Comparison of ENCODE assay signal across 17 cellular contexts in the genomic region with DNA sequence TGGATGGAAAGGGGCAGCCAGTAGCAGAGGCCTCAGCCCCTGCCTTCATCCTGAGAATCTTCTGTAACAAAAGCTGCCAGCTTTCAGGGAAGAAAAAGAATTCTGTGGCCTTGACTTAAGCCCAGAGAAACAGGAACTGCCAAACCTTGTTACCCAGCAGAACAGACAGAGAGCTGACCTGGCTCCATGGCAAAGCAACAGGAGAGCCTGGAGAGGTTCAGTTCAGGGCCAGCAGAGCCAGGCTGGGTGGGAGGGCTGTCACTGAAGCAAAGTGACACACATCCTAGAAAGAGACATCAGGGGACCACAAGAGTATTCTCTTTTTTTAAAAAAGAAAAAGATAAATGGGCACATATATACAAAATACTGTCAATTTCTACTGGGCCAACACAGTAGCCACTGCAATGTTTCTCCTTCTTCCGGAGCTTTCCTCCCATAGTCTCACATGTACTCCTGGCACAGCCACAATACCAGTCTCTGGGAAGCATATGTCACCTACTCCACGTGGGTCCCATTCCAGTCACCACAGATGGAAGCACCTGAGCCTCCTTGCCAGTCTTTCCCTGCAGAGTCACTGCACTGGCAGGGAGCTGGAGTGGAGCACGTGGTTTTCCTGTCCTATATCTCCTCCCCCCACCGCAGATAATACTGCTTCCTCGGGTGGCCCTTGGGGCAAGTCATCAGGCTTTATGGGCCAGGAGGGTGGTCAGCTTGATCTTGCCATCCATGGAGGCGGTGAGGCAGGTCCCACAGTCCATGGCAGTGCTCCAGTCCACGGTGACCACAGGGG. TPM values are rescaled to one million over a fixed set of nuclear protein-coding genes. Genes with fewer than 3 reads are reported as not detected.
DNase-seq lines count a peak whose midpoint lies in the region; ATAC-seq and TF ChIP-seq lines count a peak whose summit lies in the region.
"Had no signal": no experiment of that assay in that cellular context is flagged by ENCODE, and none has a peak within 500 bp of the region (broad histone marks: within the 10 kb centered on the region; RNA-seq: fewer than 3 reads in every experiment).

No MANE protein-coding gene starts in this region.

- TF ChIP-seq CTCF in GM12864 (IDR thresholded peaks at IDR 0.05; ENCODE audit: low read depth, low read length, missing control alignments) = no peak

- no peak for DNase-seq in activated CD4-positive, alpha-beta T cell treated with anti-CD3 and anti-CD28 coated beads, Interleukin-2, amount 10 ng/mL, durations not matched to agents 24 days and 14 days
- DNase-seq in activated CD4-positive, alpha-beta T cell treated with anti-CD3 and anti-CD28 coated beads for 1 hour = no peak
- DNase-seq in GM12864 (ENCODE audit: low read depth) (no peak), mesenteric fat pad (ENCODE audit: low spot score) (peak; percentile 82), SIG-M5 treated with dmso at 0.1 percent for 504 hours (lab: John Stamatoyannopoulos, UW; ENCODE audit: unreplicated experiment) (no peak), DMS79 treated with DMSO at 0.1 percent for 48 hours (lab: John Stamatoyannopoulos, UW) (no peak)
- DNase-seq in activated CD8-positive, alpha-beta T cell treated with anti-CD3 and anti-CD28 coated beads, Interleukin-2, amount 10 ng/mL, durations not matched to agents 7 days and 5 days = no peak
- DNase-seq in stimulated activated CD4-positive, alpha-beta T cell treated with anti-CD3 and anti-CD28 coated beads, Interleukin-12 subunit alpha, Interleukin-12 subunit beta, amount 100 ng/mL, for 4 hours = no peak
- DNase-seq: EL, MG63, NCI-H1092 treated with DMSO at 0.1 percent for 48 hours, NCI-H1694, NCI-H2107, NCI-H748 treated with DMSO at 0.1 percent for 48 hours, Right ventricle myocardium superior had no signal

- H3K9me3 Mint-ChIP-seq in activated CD4-positive, alpha-beta T cell treated with anti-CD3 and anti-CD28 coated beads, Interleukin-2, amount 10 ng/mL, durations not matched to agents 24 days and 14 days = peaks cover 6% of the 10 kb centered on the region
- H3K9me3 Mint-ChIP-seq in activated CD8-positive, alpha-beta T cell treated with anti-CD3 and anti-CD28 coated beads, Interleukin-2, amount 10 ng/mL, durations not matched to agents 7 days and 5 days (ENCODE audit: insufficient read depth) = peaks cover 24% of the 10 kb centered on the region

- no peak overlapping the region for H3K4me3 Mint-ChIP-seq in activated CD4-positive, alpha-beta T cell treated with anti-CD3 and anti-CD28 coated beads, Interleukin-2, amount 10 ng/mL, durations not matched to agents 24 days and 14 days
- no peak overlapping the region for H3K4me3 Mint-ChIP-seq in activated CD8-positive, alpha-beta T cell treated with anti-CD3 and anti-CD28 coated beads, Interleukin-2, amount 10 ng/mL, durations not matched to agents 7 days and 5 days

- peaks cover 64% of the 10 kb centered on the region for H3K36me3 Mint-ChIP-seq in activated CD4-positive, alpha-beta T cell treated with anti-CD3 and anti-CD28 coated beads, Interleukin-2, amount 10 ng/mL, durations not matched to agents 24 days and 14 days (ENCODE audit: low read depth)
- peaks cover 55% of the 10 kb centered on the region for H3K36me3 Mint-ChIP-seq in activated CD8-positive, alpha-beta T cell treated with anti-CD3 and anti-CD28 coated beads, Interleukin-2, amount 10 ng/mL, durations not matched to agents 7 days and 5 days (ENCODE audit: low read depth)

- H3K27me3 Mint-ChIP-seq in activated CD4-positive, alpha-beta T cell treated with anti-CD3 and anti-CD28 coated beads, Interleukin-2, amount 10 ng/mL, durations not matched to agents 24 days and 14 days = no peaks in the 10 kb centered on the region
- H3K27me3 Mint-ChIP-seq in activated CD8-positive, alpha-beta T cell treated with anti-CD3 and anti-CD28 coated beads, Interleukin-2, amount 10 ng/mL, durations not matched to agents 7 days and 5 days (ENCODE audit: low read depth) = no peaks in the 10 kb centered on the region

- POLR2A ChIA-PET in activated CD8-positive, alpha-beta T cell treated with anti-CD3 and anti-CD28 coated beads, Interleukin-2, amount 10 ng/mL, durations not matched to agents 7 days and 5 days (lab: Charles Lee) = no interaction called here

- intact Hi-C loops in activated CD4-positive, alpha-beta T cell treated with anti-CD3 and anti-CD28 coated beads, Interleukin-2, amount 10 ng/mL, durations not matched to agents 24 days and 14 days (cut with micrococcal nuclease) = no loop called here

- ATAC-seq in activated CD8-positive, alpha-beta T cell treated with anti-CD3 and anti-CD28 coated beads, Interleukin-2, amount 10 ng/mL, durations not matched to agents 7 days and 5 days = no peak
- ATAC-seq: HCT116, Panc1 had no signal

- H3K4me3 ChIP-seq in GM12864 (ENCODE audit: low read depth, low read length) = peak overlapping the region; percentile 15
- H3K4me3 ChIP-seq: MG63 had no signal

- CTCF ChIA-PET in activated CD8-positive, alpha-beta T cell treated with anti-CD3 and anti-CD28 coated beads, Interleukin-2, amount 10 ng/mL, durations not matched to agents 7 days and 5 days (lab: Charles Lee) = interaction anchor here (0.9 kb wide), 1 partner anchor 38 kb away, joined by 3 read pairs; no protein-coding TSS in a partner anchor

- H3K27ac Mint-ChIP-seq in activated CD4-positive, alpha-beta T cell treated with anti-CD3 and anti-CD28 coated beads, Interleukin-2, amount 10 ng/mL, durations not matched to agents 24 days and 14 days = peak overlapping the region; percentile 15
- H3K27ac Mint-ChIP-seq in activated CD8-positive, alpha-beta T cell treated with anti-CD3 and anti-CD28 coated beads, Interleukin-2, amount 10 ng/mL, durations not matched to agents 7 days and 5 days = peak overlapping the region; percentile 20

- H3K4me1 Mint-ChIP-seq in activated CD4-positive, alpha-beta T cell treated with anti-CD3 and anti-CD28 coated beads, Interleukin-2, amount 10 ng/mL, durations not matched to agents 24 days and 14 days = peaks cover 5% of the 10 kb centered on the region
- H3K4me1 Mint-ChIP-seq in activated CD8-positive, alpha-beta T cell treated with anti-CD3 and anti-CD28 coated beads, Interleukin-2, amount 10 ng/mL, durations not matched to agents 7 days and 5 days (ENCODE audit: low read depth) = no peaks in the 10 kb centered on the region

RNA-seq across cellular contexts. Expression of a gene that starts 15.2 kb away (rescaled TPM):
- total RNA-seq in activated CD4-positive, alpha-beta T cell treated with anti-CD3 and anti-CD28 coated beads, Interleukin-2, amount 10 ng/mL, durations not matched to agents 24 days and 14 days = 52.8 and 55.1 TPM in 2 replicates
- total RNA-seq in activated CD8-positive, alpha-beta T cell treated with anti-CD3 and anti-CD28 coated beads, Interleukin-2, amount 10 ng/mL, durations not matched to agents 7 days and 5 days = 10 to 100 TPM; 35.2 to 36.9 TPM
- 35.8 TPM for total RNA-seq in mesenteric fat pad

RNA-seq across cellular contexts. Expression of a gene that starts 25.7 kb away (rescaled TPM):
- 25.8 and 26.6 TPM in 2 replicates for total RNA-seq in activated CD4-positive, alpha-beta T cell treated with anti-CD3 and anti-CD28 coated beads, Interleukin-2, amount 10 ng/mL, durations not matched to agents 24 days and 14 days
- total RNA-seq in activated CD8-positive, alpha-beta T cell treated with anti-CD3 and anti-CD28 coated beads, Interleukin-2, amount 10 ng/mL, durations not matched to agents 7 days and 5 days = 10 to 100 TPM; 10.0 to 11.5 TPM
- total RNA-seq in mesenteric fat pad = 15.0 TPM

RNA-seq across cellular contexts. Expression of a gene that starts 37.8 kb away (rescaled TPM):
- total RNA-seq in activated CD4-positive, alpha-beta T cell treated with anti-CD3 and anti-CD28 coated beads, Interleukin-2, amount 10 ng/mL, durations not matched to agents 24 days and 14 days = 2.2 TPM in 2 replicates
- total RNA-seq in activated CD8-positive, alpha-beta T cell treated with anti-CD3 and anti-CD28 coated beads, Interleukin-2, amount 10 ng/mL, durations not matched to agents 7 days and 5 days = 10 to 100 TPM; 12.6 to 12.7 TPM
- 55.5 TPM for total RNA-seq in mesenteric fat pad

RNA-seq across cellular contexts. Expression of a gene that starts 48.0 kb away (rescaled TPM):
- not detected in 2 replicates for total RNA-seq in activated CD4-positive, alpha-beta T cell treated with anti-CD3 and anti-CD28 coated beads, Interleukin-2, amount 10 ng/mL, durations not matched to agents 24 days and 14 days
- not detected for total RNA-seq in activated CD8-positive, alpha-beta T cell treated with anti-CD3 and anti-CD28 coated beads, Interleukin-2, amount 10 ng/mL, durations not matched to agents 7 days and 5 days
- total RNA-seq in mesenteric fat pad = not detected
- total RNA-seq: Right ventricle myocardium superior had no signal
